1 cellular context compared by ENCODE assay signal in genomic region chr3:195062866-195063540, GRCh38.
TF ChIP-seq lines count a peak whose summit lies in the region.

No MANE protein-coding gene starts in this region.

TF ChIP-seq in IMR-90, 13 proteins besides CTCF, POLR2A, EP300 and RAD21 (continued from another document):
- no peak for TF ChIP-seq USF2 (IDR thresholded peaks at IDR 0.05; ENCODE audit: low read depth, low read length)
- no peak for TF ChIP-seq CEBPB (IDR thresholded peaks at IDR 0.05; ENCODE audit: low read depth, low read length)
- no peak for TF ChIP-seq FOS (IDR thresholded peaks at IDR 0.05; ENCODE audit: low read depth, low read length)
